In genomic region chr2:136052374-136053362, GRCh38 we compare ENCODE assay signal across 11 cellular contexts.
DNase-seq lines count a peak whose midpoint lies in the region; ATAC-seq and TF ChIP-seq lines count a peak whose summit lies in the region.
"Had no signal": no experiment of that assay in that cellular context is flagged by ENCODE, and none has a peak within 500 bp of the region (broad histone marks: within the 10 kb centered on the region; RNA-seq: fewer than 3 reads in every experiment).

No MANE protein-coding gene starts in this region.

- no peaks in the 10 kb centered on the region for H3K9me3 ChIP-seq in CD8-positive, alpha-beta T cell (ENCODE audit: low read length)

- H3K36me3 ChIP-seq in CD8-positive, alpha-beta T cell (ENCODE audit: insufficient read depth, low read length), result no peaks in the 10 kb centered on the region

- H3K36me3 Mint-ChIP-seq in CD8-positive, alpha-beta T cell, result no peaks in the 10 kb centered on the region
- H3K36me3 Mint-ChIP-seq in activated T-cell treated with anti-CD3 and anti-CD28 coated beads, Interleukin-2, amount 50 U/mL, for 72 hours (ENCODE audit: insufficient read depth in 2 of 2), result peaks cover 2% of the 10 kb centered on the region in 2 donors
- H3K36me3 Mint-ChIP-seq: CD14-positive monocyte had no signal

- intact Hi-C loops in CD8-positive, alpha-beta T cell (cut with DNase I, micrococcal nuclease), result loop anchor here (5.0 kb wide), 6 partner anchors 45 to 275 kb away; partner anchors contain the start of genes CXCR4 (in 1 of the 2) and DARS1 (in 1 of the 2)
- intact Hi-C loops in dorsolateral prefrontal cortex (cut with DNase I), result no loop called here

- peaks cover 88% of the 10 kb centered on the region for H3K4me1 ChIP-seq in CD8-positive, alpha-beta T cell (ENCODE audit: insufficient read depth, low read length)

- peak overlapping the region; percentile 23 for H3K27ac ChIP-seq in CD8-positive, alpha-beta T cell (ENCODE audit: low read depth, low read length)
- H3K27ac ChIP-seq in dorsolateral prefrontal cortex, result no peak overlapping the region
- H3K27ac ChIP-seq: hepatocyte had no signal

- H3K4me3 Mint-ChIP-seq in CD8-positive, alpha-beta T cell, result peak overlapping the region; percentile 38
- peak overlapping the region; percentile 56 to 88 for H3K4me3 Mint-ChIP-seq in activated T-cell treated with anti-CD3 and anti-CD28 coated beads, Interleukin-2, amount 50 U/mL, for 72 hours
- H3K4me3 Mint-ChIP-seq: CD14-positive monocyte had no signal

- ATAC-seq in CD8-positive, alpha-beta T cell, result peak; percentile 22
- ATAC-seq in GM18870 (IDR thresholded peaks at IDR 0.05; ENCODE audit: unreplicated experiment) (peak; percentile 34), HG02973 (IDR thresholded peaks at IDR 0.05; ENCODE audit: unreplicated experiment) (peak; percentile 41), GM21528 (IDR thresholded peaks at IDR 0.05; ENCODE audit: low FRiP score, unreplicated experiment) (no peak)
- peak; percentile 28 to 31 for ATAC-seq in activated T-cell treated with anti-CD3 and anti-CD28 coated beads, Interleukin-2, amount 50 U/mL, for 72 hours (replicated peaks in 1 of 2)

- H3K27me3 ChIP-seq in CD8-positive, alpha-beta T cell (ENCODE audit: insufficient read depth, low read length), result no peaks in the 10 kb centered on the region
- H3K27me3 ChIP-seq in dorsolateral prefrontal cortex, result no peaks in the 10 kb centered on the region
- H3K27me3 ChIP-seq: hepatocyte had no signal

- H3K9me3 Mint-ChIP-seq in CD8-positive, alpha-beta T cell, result no peaks in the 10 kb centered on the region
- peaks cover 3% of the 10 kb centered on the region in 2 donors for H3K9me3 Mint-ChIP-seq in activated T-cell treated with anti-CD3 and anti-CD28 coated beads, Interleukin-2, amount 50 U/mL, for 72 hours

- no peak for DNase-seq in CD8-positive, alpha-beta T cell
- DNase-seq in activated T-cell treated with anti-CD3 and anti-CD28 coated beads, Interleukin-2, amount 50 U/mL, for 72 hours, result peak; percentile 28 to 37
- DNase-seq in dorsolateral prefrontal cortex, result no peak
- no peak for DNase-seq in germinal center (ENCODE audit: low spot score)
- DNase-seq in central memory CD4-positive, alpha-beta T cell, result no peak
- DNase-seq: NCI-H2029 treated with DMSO at 0.1 percent for 48 hours had no signal

- CTCF ChIA-PET in CD8-positive, alpha-beta T cell (lab: Charles Lee), result interaction anchor here (1.1 to 1.2 kb wide), 2 partner anchors 239 to 329 kb away, joined by 3 read pairs; no protein-coding TSS in a partner anchor

- POLR2A ChIA-PET in CD8-positive, alpha-beta T cell (lab: Charles Lee), result interaction anchor here (0.6 to 2.8 kb wide), 9 partner anchors 16 to 329 kb away, joined by 3 to 9 read pairs (median 4); partner anchors contain the start of gene DARS1

- H3K4me3 ChIP-seq in CD8-positive, alpha-beta T cell (ENCODE audit: low read depth, low read length), result no peak overlapping the region
- no peak overlapping the region for H3K4me3 ChIP-seq in dorsolateral prefrontal cortex
- H3K4me3 ChIP-seq: hepatocyte had no signal

- no peaks in the 10 kb centered on the region for H3K27me3 Mint-ChIP-seq in CD8-positive, alpha-beta T cell (ENCODE audit: low read depth)
- H3K27me3 Mint-ChIP-seq in activated T-cell treated with anti-CD3 and anti-CD28 coated beads, Interleukin-2, amount 50 U/mL, for 72 hours (ENCODE audit: low read depth), result no peaks in the 10 kb centered on the region

- no peak for TF ChIP-seq CTCF in CD8-positive, alpha-beta T cell (IDR thresholded peaks at IDR 0.05)
- TF ChIP-seq CTCF in dorsolateral prefrontal cortex (IDR thresholded peaks at IDR 0.05 in 54 of 56, conservative IDR thresholded peaks at IDR 0.05 in 2 of 56; ENCODE audit: low read depth in 1 of 56, partially characterized antibody in 56 of 56), result no peak

- peaks cover 82% of the 10 kb centered on the region for H3K4me1 Mint-ChIP-seq in CD8-positive, alpha-beta T cell (ENCODE audit: low read depth)
- H3K4me1 Mint-ChIP-seq in activated T-cell treated with anti-CD3 and anti-CD28 coated beads, Interleukin-2, amount 50 U/mL, for 72 hours (ENCODE audit: low read depth), result peaks cover 90% of the 10 kb centered on the region

- peak overlapping the region; percentile 86 for H3K27ac Mint-ChIP-seq in CD8-positive, alpha-beta T cell
- peak overlapping the region; percentile 99 for H3K27ac Mint-ChIP-seq in activated T-cell treated with anti-CD3 and anti-CD28 coated beads, Interleukin-2, amount 50 U/mL, for 72 hours

Comparison
In these comparisons a context has a peak if more than half of its experiments do, and no peak if none do; other contexts are left out.
1. DNase-seq: peak in activated T-cell treated with anti-CD3 and anti-CD28 coated beads, Interleukin-2, amount 50 U/mL, for 72 hours (2 of 2); none in CD8-positive, alpha-beta T cell (0 of 7), dorsolateral prefrontal cortex (0 of 10), germinal center (single experiment) and central memory CD4-positive, alpha-beta T cell (single experiment).
2. intact Hi-C loops: an anchor here in CD8-positive, alpha-beta T cell (5.0 kb wide); none called in dorsolateral prefrontal cortex.